1 cellular context compared by ENCODE assay signal in the genomic region with DNA sequence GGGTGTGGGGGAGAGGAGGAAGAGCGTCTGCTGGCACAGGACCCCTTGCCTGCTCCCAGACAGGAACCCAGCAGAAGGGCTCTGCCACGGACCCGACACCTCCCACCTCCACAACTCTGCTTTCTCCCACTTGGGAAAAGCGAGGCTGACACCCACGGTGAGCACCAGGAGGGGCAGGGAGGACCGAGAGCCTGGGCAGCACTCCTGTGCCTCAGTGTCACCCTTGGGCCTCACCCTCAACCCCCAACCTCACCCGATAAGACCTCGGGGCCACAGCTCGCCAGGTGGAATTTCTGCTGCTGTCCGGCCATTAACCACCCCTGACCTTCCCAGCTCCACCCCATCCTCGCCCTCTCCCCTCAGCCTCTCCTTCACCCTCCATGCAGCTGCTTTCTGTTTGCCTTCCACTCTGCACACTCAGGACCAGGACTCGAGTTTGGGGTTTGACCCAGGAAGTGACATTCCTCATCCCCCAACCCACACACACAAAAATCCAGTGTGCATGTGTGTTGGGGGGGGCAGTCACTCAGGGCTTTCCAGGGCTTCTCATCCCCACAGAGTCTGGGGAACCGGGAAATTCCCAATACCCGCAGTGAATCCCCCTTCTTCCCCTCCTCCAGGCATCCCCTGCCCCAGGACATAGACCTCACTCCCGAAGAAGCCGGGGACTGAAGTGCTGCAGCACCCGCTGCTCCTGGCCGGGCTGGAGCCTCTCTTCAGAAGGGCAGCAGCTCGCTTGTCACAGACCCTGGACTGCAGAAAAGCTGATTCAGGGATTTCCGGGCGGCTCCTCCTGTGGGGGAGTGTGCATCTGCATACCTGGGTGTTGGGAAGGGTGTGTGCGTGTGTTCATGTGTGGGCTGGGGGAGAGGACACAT.
TF ChIP-seq lines count a peak whose summit lies in the region.

No MANE protein-coding gene starts in this region.

TF ChIP-seq in HepG2, 621 proteins besides CTCF, POLR2A, EP300 and RAD21:
- TF ChIP-seq, protein P1, sequence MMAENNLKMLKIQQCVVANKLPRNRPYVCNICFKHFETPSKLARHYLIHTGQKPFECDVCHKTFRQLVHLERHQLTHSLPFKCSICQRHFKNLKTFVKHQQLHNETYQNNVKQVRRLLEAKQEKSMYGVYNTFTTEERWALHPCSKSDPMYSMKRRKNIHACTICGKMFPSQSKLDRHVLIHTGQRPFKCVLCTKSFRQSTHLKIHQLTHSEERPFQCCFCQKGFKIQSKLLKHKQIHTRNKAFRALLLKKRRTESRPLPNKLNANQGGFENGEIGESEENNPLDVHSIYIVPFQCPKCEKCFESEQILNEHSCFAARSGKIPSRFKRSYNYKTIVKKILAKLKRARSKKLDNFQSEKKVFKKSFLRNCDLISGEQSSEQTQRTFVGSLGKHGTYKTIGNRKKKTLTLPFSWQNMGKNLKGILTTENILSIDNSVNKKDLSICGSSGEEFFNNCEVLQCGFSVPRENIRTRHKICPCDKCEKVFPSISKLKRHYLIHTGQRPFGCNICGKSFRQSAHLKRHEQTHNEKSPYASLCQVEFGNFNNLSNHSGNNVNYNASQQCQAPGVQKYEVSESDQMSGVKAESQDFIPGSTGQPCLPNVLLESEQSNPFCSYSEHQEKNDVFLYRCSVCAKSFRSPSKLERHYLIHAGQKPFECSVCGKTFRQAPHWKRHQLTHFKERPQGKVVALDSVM (CRISPR knock-in tag; IDR thresholded peaks at IDR 0.05): no peak
- TF ChIP-seq, protein P2, sequence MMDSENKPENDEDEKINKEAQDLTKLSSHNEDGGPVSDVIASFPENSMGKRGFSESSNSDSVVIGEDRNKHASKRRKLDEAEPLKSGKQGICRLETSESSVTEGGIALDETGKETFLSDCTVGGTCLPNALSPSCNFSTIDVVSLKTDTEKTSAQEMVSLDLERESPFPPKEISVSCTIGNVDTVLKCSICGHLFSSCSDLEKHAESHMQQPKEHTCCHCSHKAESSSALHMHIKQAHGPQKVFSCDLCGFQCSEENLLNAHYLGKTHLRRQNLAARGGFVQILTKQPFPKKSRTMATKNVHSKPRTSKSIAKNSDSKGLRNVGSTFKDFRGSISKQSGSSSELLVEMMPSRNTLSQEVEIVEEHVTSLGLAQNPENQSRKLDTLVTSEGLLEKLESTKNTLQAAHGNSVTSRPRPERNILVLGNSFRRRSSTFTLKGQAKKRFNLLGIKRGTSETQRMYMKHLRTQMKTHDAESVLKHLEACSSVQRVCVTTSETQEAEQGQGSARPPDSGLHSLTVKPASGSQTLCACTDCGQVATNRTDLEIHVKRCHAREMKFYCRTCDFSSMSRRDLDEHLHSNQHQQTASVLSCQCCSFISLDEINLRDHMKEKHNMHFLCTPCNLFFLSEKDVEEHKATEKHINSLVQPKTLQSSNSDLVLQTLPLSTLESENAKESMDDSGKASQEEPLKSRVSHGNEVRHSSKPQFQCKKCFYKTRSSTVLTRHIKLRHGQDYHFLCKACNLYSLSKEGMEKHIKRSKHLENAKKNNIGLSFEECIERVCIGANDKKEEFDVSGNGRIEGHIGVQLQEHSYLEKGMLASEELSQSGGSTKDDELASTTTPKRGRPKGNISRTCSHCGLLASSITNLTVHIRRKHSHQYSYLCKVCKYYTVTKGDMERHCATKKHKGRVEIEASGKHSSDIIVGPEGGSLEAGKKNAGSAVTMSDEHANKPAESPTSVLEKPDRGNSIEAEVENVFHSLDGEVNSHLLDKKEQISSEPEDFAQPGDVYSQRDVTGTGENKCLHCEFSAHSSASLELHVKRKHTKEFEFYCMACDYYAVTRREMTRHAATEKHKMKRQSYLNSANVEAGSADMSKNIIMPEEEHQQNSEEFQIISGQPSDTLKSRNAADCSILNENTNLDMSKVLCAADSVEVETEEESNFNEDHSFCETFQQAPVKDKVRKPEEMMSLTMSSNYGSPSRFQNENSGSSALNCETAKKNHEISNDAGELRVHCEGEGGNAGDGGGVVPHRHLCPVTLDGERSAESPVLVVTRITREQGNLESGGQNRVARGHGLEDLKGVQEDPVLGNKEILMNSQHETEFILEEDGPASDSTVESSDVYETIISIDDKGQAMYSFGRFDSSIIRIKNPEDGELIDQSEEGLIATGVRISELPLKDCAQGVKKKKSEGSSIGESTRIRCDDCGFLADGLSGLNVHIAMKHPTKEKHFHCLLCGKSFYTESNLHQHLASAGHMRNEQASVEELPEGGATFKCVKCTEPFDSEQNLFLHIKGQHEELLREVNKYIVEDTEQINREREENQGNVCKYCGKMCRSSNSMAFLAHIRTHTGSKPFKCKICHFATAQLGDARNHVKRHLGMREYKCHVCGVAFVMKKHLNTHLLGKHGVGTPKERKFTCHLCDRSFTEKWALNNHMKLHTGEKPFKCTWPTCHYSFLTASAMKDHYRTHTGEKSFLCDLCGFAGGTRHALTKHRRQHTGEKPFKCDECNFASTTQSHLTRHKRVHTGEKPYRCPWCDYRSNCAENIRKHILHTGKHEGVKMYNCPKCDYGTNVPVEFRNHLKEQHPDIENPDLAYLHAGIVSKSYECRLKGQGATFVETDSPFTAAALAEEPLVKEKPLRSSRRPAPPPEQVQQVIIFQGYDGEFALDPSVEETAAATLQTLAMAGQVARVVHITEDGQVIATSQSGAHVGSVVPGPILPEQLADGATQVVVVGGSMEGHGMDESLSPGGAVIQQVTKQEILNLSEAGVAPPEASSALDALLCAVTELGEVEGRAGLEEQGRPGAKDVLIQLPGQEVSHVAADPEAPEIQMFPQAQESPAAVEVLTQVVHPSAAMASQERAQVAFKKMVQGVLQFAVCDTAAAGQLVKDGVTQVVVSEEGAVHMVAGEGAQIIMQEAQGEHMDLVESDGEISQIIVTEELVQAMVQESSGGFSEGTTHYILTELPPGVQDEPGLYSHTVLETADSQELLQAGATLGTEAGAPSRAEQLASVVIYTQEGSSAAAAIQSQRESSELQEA (CRISPR knock-in tag; IDR thresholded peaks at IDR 0.05; ENCODE audit: not compliant biosample characterization): no peak
- peak; percentile 60 to 70 for TF ChIP-seq MAFK (conservative IDR thresholded peaks at IDR 0.05 in 1 of 2, IDR thresholded peaks at IDR 0.05 in 1 of 2; ENCODE audit: low read length in 2 of 2)
- TF ChIP-seq MAFF (IDR thresholded peaks at IDR 0.05; ENCODE audit: low read depth, low read length): peak; percentile 66
- no peak for TF ChIP-seq ZNF746 (CRISPR knock-in tag; IDR thresholded peaks at IDR 0.05)
- TF ChIP-seq TBX2 (CRISPR knock-in tag; IDR thresholded peaks at IDR 0.05; ENCODE audit: borderline replicate concordance): no peak
